In the genomic region with DNA sequence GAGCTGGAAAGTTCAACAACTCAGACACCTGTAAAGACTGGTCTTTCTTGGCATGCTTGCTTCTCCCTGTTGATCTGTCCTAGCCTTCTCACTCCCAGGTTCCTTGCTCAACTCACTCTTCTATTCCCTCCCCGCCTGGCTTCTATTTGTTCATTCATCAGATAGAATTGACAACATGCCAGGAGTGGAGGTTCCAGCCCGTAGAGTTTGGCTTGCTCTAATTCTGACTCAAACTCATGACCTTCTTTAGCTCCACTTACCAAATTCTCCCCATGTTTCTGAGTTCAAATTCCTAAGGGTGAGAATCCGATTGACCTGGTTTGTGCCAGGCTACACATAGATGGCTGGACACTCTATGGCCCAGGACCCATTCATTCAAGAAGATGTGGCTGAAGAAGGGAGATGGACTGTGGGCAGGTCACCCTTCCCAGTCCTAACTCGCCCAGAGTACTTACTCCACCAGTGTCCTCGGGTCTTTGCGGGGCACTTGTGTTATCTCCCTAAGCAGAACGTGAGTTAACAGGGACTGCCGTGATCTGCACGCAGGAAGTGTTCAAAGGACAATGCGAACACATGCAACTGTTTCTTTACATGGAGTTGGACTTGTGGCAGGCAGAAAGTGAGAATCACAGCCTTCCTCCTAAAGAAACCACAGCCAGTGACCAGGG, we compare ENCODE assay signal across 20 cellular contexts. TPM values are rescaled to one million over a fixed set of nuclear protein-coding genes. Genes with fewer than 3 reads are reported as not detected.
DNase-seq lines count a peak whose midpoint lies in the region; ATAC-seq, FAIRE-seq and TF ChIP-seq lines count a peak whose summit lies in the region.
"Had no signal": no experiment of that assay in that cellular context is flagged by ENCODE, and none has a peak within 500 bp of the region (broad histone marks: within the 10 kb centered on the region; RNA-seq: fewer than 3 reads in every experiment).

No MANE protein-coding gene starts in this region.

- H3K27ac Mint-ChIP-seq in H9, result no peak overlapping the region; a peak in 1 of 7 replicates
- H3K27ac Mint-ChIP-seq in activated naive CD4-positive, alpha-beta T cell treated with anti-CD3 and anti-CD28 coated beads for 36 hours, result no peak overlapping the region
- H3K27ac Mint-ChIP-seq: activated CD4-positive, alpha-beta T cell treated with anti-CD3 and anti-CD28 coated beads, Interleukin-2, amount 10 ng/mL, durations not matched to agents 7 days and 5 days; activated naive CD4-positive, alpha-beta T cell treated with anti-CD3 and anti-CD28 coated beads, Interleukin-2, amount 50 U/mL, for 24 hours; nephron had no signal

- H3K56ac ChIP-seq in H9 (ENCODE audit: insufficient read length, low read depth, low read length), result no peak overlapping the region

- 77% methylated on average over 10 of the region's 10 CpGs for WGBS in A549 (ENCODE audit: missing lambda C conversion rate)
- WGBS in H9 (ENCODE audit: extremely low coverage, insufficient read length, low lambda C conversion rate), result no CpG with 5 or more reads among the region's 10 CpGs
- 85% methylated on average over 10 of the region's 10 CpGs for WGBS in hepatocyte (ENCODE audit: low lambda C conversion rate, missing lambda C conversion rate)

- H3K9me3 Mint-ChIP-seq in H9, result no peaks in the 10 kb centered on the region
- H3K9me3 Mint-ChIP-seq in activated naive CD4-positive, alpha-beta T cell treated with anti-CD3 and anti-CD28 coated beads for 36 hours, result no peaks in the 10 kb centered on the region
- H3K9me3 Mint-ChIP-seq: activated CD4-positive, alpha-beta T cell treated with anti-CD3 and anti-CD28 coated beads, Interleukin-2, amount 10 ng/mL, durations not matched to agents 7 days and 5 days; activated naive CD4-positive, alpha-beta T cell treated with anti-CD3 and anti-CD28 coated beads, Interleukin-2, amount 50 U/mL, for 24 hours; nephron had no signal

- no peak for TF ChIP-seq EP300 in A549 (IDR thresholded peaks at IDR 0.05)

- H3K36me3 ChIP-seq in hepatocyte (replicated peaks; ENCODE audit: insufficient read depth, low read depth), result no peaks in the 10 kb centered on the region
- H3K36me3 ChIP-seq: cardiac muscle cell, gastroesophageal sphincter, SJCRH30 had no signal

- no peaks in the 10 kb centered on the region for H3K4me1 Mint-ChIP-seq in H9
- H3K4me1 Mint-ChIP-seq in activated naive CD4-positive, alpha-beta T cell treated with anti-CD3 and anti-CD28 coated beads for 36 hours (ENCODE audit: low read depth), result peaks cover 5% of the 10 kb centered on the region

- no peaks in the 10 kb centered on the region; the same call in 1 of the 2 replicates for H3K27me3 Mint-ChIP-seq in H9 (ENCODE audit: low read depth)
- H3K27me3 Mint-ChIP-seq in activated naive CD4-positive, alpha-beta T cell treated with anti-CD3 and anti-CD28 coated beads for 36 hours (ENCODE audit: low read depth), result no peaks in the 10 kb centered on the region
- H3K27me3 Mint-ChIP-seq: activated CD4-positive, alpha-beta T cell treated with anti-CD3 and anti-CD28 coated beads, Interleukin-2, amount 10 ng/mL, durations not matched to agents 7 days and 5 days; activated naive CD4-positive, alpha-beta T cell treated with anti-CD3 and anti-CD28 coated beads, Interleukin-2, amount 50 U/mL, for 24 hours had no signal

- DNase-seq in A549 (ENCODE audit: low read depth in 1 of 2, low spot score in 1 of 2), result peak in 1 of 2 experiments; percentile 10
- no peak for DNase-seq in H9
- DNase-seq in choroid plexus epithelial cell (ENCODE audit: low read depth), result peak; percentile 59
- no peak for DNase-seq in left lobe of liver (ENCODE audit: low spot score)
- no peak for DNase-seq in islet precursor cell
- no peak for DNase-seq in activated naive CD4-positive, alpha-beta T cell treated with anti-CD3 and anti-CD28 coated beads for 36 hours
- no peak for DNase-seq in hepatocyte (ENCODE audit: low spot score)
- DNase-seq in NOMO-1 treated with dmso at 0.1 percent for 144 hours (lab: John Stamatoyannopoulos, UW; ENCODE audit: unreplicated experiment), result no peak
- DNase-seq: activated CD4-positive, alpha-beta T cell treated with anti-CD3 and anti-CD28 coated beads, Interleukin-2, amount 10 ng/mL, durations not matched to agents 7 days and 5 days; COR-L47; effector memory CD4-positive, alpha-beta T cell; GF-D8; NCI-H510A; retina; SJCRH30 had no signal

- H3K4me1 ChIP-seq in A549, result peaks cover 6% of the 10 kb centered on the region; the same call in 1 of the 3 replicates
- no peaks in the 10 kb centered on the region for H3K4me1 ChIP-seq in H9 (ENCODE audit: insufficient read depth, low read length)
- H3K4me1 ChIP-seq in hepatocyte (ENCODE audit: insufficient read depth), result no peaks in the 10 kb centered on the region
- H3K4me1 ChIP-seq: SJCRH30 had no signal

- H3K23me2 ChIP-seq in H9 (ENCODE audit: insufficient read length, low read depth, low read length, poor library complexity, severe bottlenecking), result no peaks in the 10 kb centered on the region

- no peak overlapping the region for H3K23ac ChIP-seq in H9 (ENCODE audit: insufficient read length, low read depth, low read length)

- H3K9ac ChIP-seq in H9 (ENCODE audit: extremely low read depth, insufficient read length, low read length), result no peak overlapping the region

- TF ChIP-seq CTCF in A549 (IDR thresholded peaks at IDR 0.05) (no peak), H9 (conservative IDR thresholded peaks at IDR 0.05) (no peak), choroid plexus epithelial cell (conservative IDR thresholded peaks at IDR 0.05; ENCODE audit: low read depth, low read length) (no peak), hepatocyte (IDR thresholded peaks at IDR 0.05; ENCODE audit: poor library complexity) (no peak)

- H3K9me3 ChIP-seq in A549 (no peaks in the 10 kb centered on the region), H9 (ENCODE audit: control insufficient read depth, low read depth, low read length) (no peaks in the 10 kb centered on the region), hepatocyte (ENCODE audit: low read depth) (no peaks in the 10 kb centered on the region)
- H3K9me3 ChIP-seq: gastroesophageal sphincter, SJCRH30 had no signal

- H3K4me3 ChIP-seq in A549, result no peak overlapping the region
- no peak overlapping the region for H3K4me3 ChIP-seq in choroid plexus epithelial cell (ENCODE audit: low read depth, low read length)
- no peak overlapping the region for H3K4me3 ChIP-seq in hepatocyte
- H3K4me3 ChIP-seq: cardiac muscle cell, gastroesophageal sphincter, SJCRH30 had no signal

- no peak overlapping the region for H2BK15ac ChIP-seq in H9 (ENCODE audit: low read depth, low read length)

- TF ChIP-seq POLR2A in A549 (IDR thresholded peaks at IDR 0.05; ENCODE audit: low read length), result no peak

- no peak overlapping the region for H3T11ph ChIP-seq in H9 (ENCODE audit: low read length)

- no peak overlapping the region for H2BK20ac ChIP-seq in H9 (ENCODE audit: low read depth, low read length, poor library complexity, severe bottlenecking)

- no peaks in the 10 kb centered on the region for H4K20me1 ChIP-seq in H9 (ENCODE audit: control insufficient read depth, insufficient read depth, insufficient read length)
- no peaks in the 10 kb centered on the region for H4K20me1 ChIP-seq in hepatocyte (ENCODE audit: insufficient read depth, poor library complexity, severe bottlenecking)

- H2AFZ ChIP-seq in H9 (ENCODE audit: low read length) (no peak overlapping the region), hepatocyte (no peak overlapping the region)

- H3K4me2 ChIP-seq in A549 (no peak overlapping the region), H9 (ENCODE audit: insufficient read depth, insufficient read length, low read length) (peak overlapping the region; percentile 5), hepatocyte (no peak overlapping the region)

- no peak for FAIRE-seq in A549 (lab: Jason Lieb, UNC)
- FAIRE-seq: H1 had no signal

- intact Hi-C loops in activated naive CD4-positive, alpha-beta T cell treated with anti-CD3 and anti-CD28 coated beads for 36 hours (cut with micrococcal nuclease), result loop anchor here (10.0 kb wide), 1 partner anchor 903 kb away; no protein-coding TSS in a partner anchor

- H2BK5ac ChIP-seq in H9 (ENCODE audit: insufficient read length, low read length), result no peak overlapping the region

- no peak overlapping the region for H4K8ac ChIP-seq in H9 (replicated peaks; ENCODE audit: insufficient read length, low read depth, low read length)

- no peak overlapping the region for H3K18ac ChIP-seq in H9 (ENCODE audit: insufficient read length, low read depth, low read length)

- no peak overlapping the region for H4K5ac ChIP-seq in H9 (ENCODE audit: insufficient read length, low read depth, low read length)

- H3K9me2 ChIP-seq in hepatocyte (replicated peaks; ENCODE audit: insufficient read depth), result no peaks in the 10 kb centered on the region

- no peak overlapping the region for H2BK120ac ChIP-seq in H9 (ENCODE audit: low read depth, low read length, poor library complexity, severe bottlenecking)

- H3K4me3 Mint-ChIP-seq in H9, result no peak overlapping the region
- no peak overlapping the region for H3K4me3 Mint-ChIP-seq in activated naive CD4-positive, alpha-beta T cell treated with anti-CD3 and anti-CD28 coated beads for 36 hours
- H3K4me3 Mint-ChIP-seq: activated CD4-positive, alpha-beta T cell treated with anti-CD3 and anti-CD28 coated beads, Interleukin-2, amount 10 ng/mL, durations not matched to agents 7 days and 5 days; activated naive CD4-positive, alpha-beta T cell treated with anti-CD3 and anti-CD28 coated beads, Interleukin-2, amount 50 U/mL, for 24 hours; nephron had no signal

- H2BK12ac ChIP-seq in H9 (ENCODE audit: insufficient read length, low read depth, low read length), result no peak overlapping the region

- POLR2A ChIA-PET in A549 (lab: Yijun Ruan, JAX), result no interaction called here

- no peaks in the 10 kb centered on the region for H3K27me3 ChIP-seq in H9 (ENCODE audit: insufficient read depth, low read length)
- H3K27me3 ChIP-seq in hepatocyte, result no peaks in the 10 kb centered on the region
- H3K27me3 ChIP-seq: cardiac muscle cell, gastroesophageal sphincter, SJCRH30 had no signal

- no peak overlapping the region for H3K4ac ChIP-seq in H9 (ENCODE audit: low read depth, low read length)

- TF ChIP-seq RAD21 in A549 (conservative IDR thresholded peaks at IDR 0.05 in 1 of 2, IDR thresholded peaks at IDR 0.05 in 1 of 2), result no peak

- ATAC-seq in A549 (peak; percentile 33 to 49; a peak in 3 of 6 replicates), left lobe of liver (peak; percentile 78)
- ATAC-seq: gastroesophageal sphincter had no signal

- CTCF ChIA-PET in A549 (lab: Yijun Ruan, JAX), result interaction anchor here (4.8 kb wide), 1 partner anchor 10 kb away, joined by 18 read pairs; no protein-coding TSS in a partner anchor
- CTCF ChIA-PET in activated naive CD4-positive, alpha-beta T cell treated with anti-CD3 and anti-CD28 coated beads for 36 hours (lab: Charles Lee), result interaction anchor here (0.8 kb wide), 1 partner anchor 50 kb away, joined by 3 read pairs; no protein-coding TSS in a partner anchor

- H3K14ac ChIP-seq in H9 (ENCODE audit: insufficient read depth, low read length), result 0 out of 2 replicates have a peak overlapping the region, but pooled peaks have one; percentile 29

- no peaks in the 10 kb centered on the region for H3K36me3 Mint-ChIP-seq in H9 (ENCODE audit: insufficient read depth in 1 of 3, low read depth in 3 of 3)
- H3K36me3 Mint-ChIP-seq in activated naive CD4-positive, alpha-beta T cell treated with anti-CD3 and anti-CD28 coated beads for 36 hours (ENCODE audit: low read depth), result no peaks in the 10 kb centered on the region
- H3K36me3 Mint-ChIP-seq: activated naive CD4-positive, alpha-beta T cell treated with anti-CD3 and anti-CD28 coated beads, Interleukin-2, amount 50 U/mL, for 24 hours had no signal

- H3K79me2 ChIP-seq in H9 (ENCODE audit: insufficient read depth, low read length) (no peaks in the 10 kb centered on the region), hepatocyte (no peaks in the 10 kb centered on the region)

- no peak overlapping the region for H2AK5ac ChIP-seq in H9 (ENCODE audit: insufficient read length, low read length)

- no peaks in the 10 kb centered on the region for H3K79me1 ChIP-seq in H9 (ENCODE audit: insufficient read depth, low read depth, low read length, poor library complexity, severe bottlenecking)

- no peak overlapping the region for H4K91ac ChIP-seq in H9 (ENCODE audit: insufficient read length, low read depth, low read length)

- H3K27ac ChIP-seq in A549 (peak overlapping the region in 1 of 2 experiments; percentile 56; a peak in 1 of 6 replicates), H9 (ENCODE audit: insufficient read length, low read depth, low read length) (no peak overlapping the region), hepatocyte (no peak overlapping the region)
- H3K27ac ChIP-seq: cardiac muscle cell, gastroesophageal sphincter, SJCRH30 had no signal

RNA-seq across cellular contexts. Expression of gene TMEM236, which starts 4.0 kb away (rescaled TPM):
- polyA plus RNA-seq in A549 (2011; rRNA removed) (0.05 and 0.09 TPM in 2 replicates), A549 (2017; fragmentation: RNase III; extraction: RNeasy Plus Mini Kit Qiagen cat#74134 plus additional on column Dnase treatment) (0.06 to 0.14 TPM (median 0.08 TPM) in 3 replicates), hepatocyte (0.08 and 0.51 TPM in 2 replicates)
- 0.01 and 0.03 TPM in 2 replicates for polyA plus RNA-seq in A549 (2012; cell fraction: cytosol; rRNA removed)
- polyA plus RNA-seq in A549 (2012; cell fraction: nucleus; rRNA removed), result 0.02 and 0.04 TPM in 2 replicates
- 0.12 TPM in 1 of 2 replicates, not detected in the other for polyA minus RNA-seq in A549 (2011; rRNA and poly(A)+ RNA removed)
- total RNA-seq in H9 (2021) (not detected in 2 replicates), left lobe of liver (0.15 TPM), hepatocyte (0.80 and 1.4 TPM in 2 replicates)
- not detected for total RNA-seq in activated naive CD4-positive, alpha-beta T cell treated with anti-CD3 and anti-CD28 coated beads for 36 hours
- total RNA-seq: cardiac muscle cell, SJCRH30 had no signal
